In genomic region chr1:245641384-245641783, GRCh38 we compare ENCODE assay signal across 33 cellular contexts.
"Had no signal": no experiment of that assay in that cellular context is flagged by ENCODE, and none has a peak within 500 bp of the region (broad histone marks: within the 10 kb centered on the region; RNA-seq: fewer than 3 reads in every experiment).

No MANE protein-coding gene starts in this region.

- FAIRE-seq: astrocyte, endometrium, endothelial cell of umbilical vein had no signal

- H3K4me1 Mint-ChIP-seq: activated CD8-positive, alpha-beta memory T cell treated with anti-CD3 and anti-CD28 coated beads, Interleukin-2, amount 10 ng/mL, durations not matched to agents 7 days and 5 days; T-helper 17 cell had no signal

- ATAC-seq: activated CD4-positive, CD25-positive, alpha-beta regulatory T cell treated with anti-CD3 and anti-CD28 coated beads, Interleukin-2, amount 50 U/mL, for 24 hours; activated CD8-positive, alpha-beta memory T cell treated with anti-CD3 and anti-CD28 coated beads, Interleukin-2, amount 10 ng/mL, durations not matched to agents 7 days and 5 days; activated CD8-positive, alpha-beta T cell treated with anti-CD3 and anti-CD28 coated beads, Interleukin-2, amount 10 ng/mL, durations not matched to agents 7 days and 5 days; activated T-cell treated with anti-CD3 and anti-CD28 coated beads, Interleukin-2, amount 50 U/mL, for 72 hours; body of pancreas; gastroesophageal sphincter; heart right ventricle; T-helper 17 cell had no signal

- H3K36me3 ChIP-seq: colonic mucosa, esophagus squamous epithelium, gastroesophageal sphincter, heart right ventricle, WERI-Rb-1 had no signal

- H3K9me3 ChIP-seq: colonic mucosa had no signal

- H3K27ac ChIP-seq: body of pancreas, colonic mucosa, epithelial cell of prostate, esophagus squamous epithelium, gastroesophageal sphincter, heart right ventricle, WERI-Rb-1 had no signal

- H3K4me3 Mint-ChIP-seq: activated B cell treated with CpG ODN at 0.5 μM for 24 hours; activated CD8-positive, alpha-beta memory T cell treated with anti-CD3 and anti-CD28 coated beads, Interleukin-2, amount 10 ng/mL, durations not matched to agents 7 days and 5 days; activated CD8-positive, alpha-beta T cell treated with anti-CD3 and anti-CD28 coated beads, Interleukin-2, amount 10 ng/mL, durations not matched to agents 7 days and 5 days; activated naive CD8-positive, alpha-beta T cell; activated T-cell treated with anti-CD3 and anti-CD28 coated beads, Interleukin-2, amount 50 U/mL, for 72 hours; T-helper 17 cell; T-helper 2 cell treated with Interferon-gamma antibody and Interleukin-4, amounts not matched to agents 5 μg/mL and 100 μg/mL, for 36 hours had no signal

- DNase-seq: activated B cell treated with CpG ODN at 0.5 μM for 24 hours; activated CD4-positive, alpha-beta T cell treated with anti-CD3 and anti-CD28 coated beads for 48 hours; activated CD4-positive, alpha-beta T cell treated with anti-CD3 and anti-CD28 coated beads, Interleukin-2, amount 50 U/mL, for 1 hour; activated CD4-positive, alpha-beta T cell treated with anti-CD3 and anti-CD28 coated beads, Interleukin-2, amount 50 U/mL, for 48 hours; activated CD8-positive, alpha-beta memory T cell treated with anti-CD3 and anti-CD28 coated beads, Interleukin-2, amount 10 ng/mL, durations not matched to agents 7 days and 5 days; activated CD8-positive, alpha-beta memory T cell treated with anti-CD3 and anti-CD28 coated beads, Interleukin-2, amount 50 U/mL, for 4 hours; activated CD8-positive, alpha-beta T cell treated with anti-CD3 and anti-CD28 coated beads, Interleukin-2, amount 10 ng/mL, durations not matched to agents 7 days and 5 days; activated gamma-delta T cell; activated naive CD4-positive, alpha-beta T cell treated with anti-CD3 and anti-CD28 coated beads, Interleukin-2, amount 50 U/mL, for 16 hours; activated naive CD4-positive, alpha-beta T cell treated with Interleukin-2 at 50 U/mL for 16 hours; activated T-cell treated with anti-CD3 and anti-CD28 coated beads, Interleukin-2, amount 50 U/mL, for 1 hour; activated T-cell treated with anti-CD3 and anti-CD28 coated beads, Interleukin-2, amount 50 U/mL, for 72 hours; amniotic stem cell; anterior cingulate cortex; body of pancreas; caudate nucleus; colonic mucosa; effector CD8-positive, alpha-beta T cell; esophagus squamous epithelium; foreskin melanocyte; heart right ventricle; T-helper 1 cell; T-helper 17 cell; T1000; WERI-Rb-1 had no signal

- H3K27me3 ChIP-seq: body of pancreas, colonic mucosa, esophagus squamous epithelium, gastroesophageal sphincter had no signal

- H3K4me3 ChIP-seq: body of pancreas, colonic mucosa, esophagus squamous epithelium, gastroesophageal sphincter, heart right ventricle had no signal

- H3K4me1 ChIP-seq: body of pancreas, colonic mucosa, esophagus squamous epithelium, gastroesophageal sphincter, heart right ventricle had no signal
